ENCODE assay signal across 24 cellular contexts in genomic region chr10:101561068-101561915, GRCh38. TPM values are rescaled to one million over a fixed set of nuclear protein-coding genes. Genes with fewer than 3 reads are reported as not detected.
DNase-seq lines count a peak whose midpoint lies in the region; ATAC-seq and TF ChIP-seq lines count a peak whose summit lies in the region.
"Had no signal": no experiment of that assay in that cellular context is flagged by ENCODE, and none has a peak within 500 bp of the region (broad histone marks: within the 10 kb centered on the region; RNA-seq: fewer than 3 reads in every experiment).

No MANE protein-coding gene starts in this region.

- intact Hi-C loops in activated CD8-positive, alpha-beta T cell treated with anti-CD3 and anti-CD28 coated beads for 36 hours (cut with micrococcal nuclease) = no loop called here

- DNase-seq in activated CD8-positive, alpha-beta T cell treated with anti-CD3 and anti-CD28 coated beads, Interleukin-2, amount 10 ng/mL, durations not matched to agents 7 days and 5 days = no peak
- DNase-seq in activated CD8-positive, alpha-beta T cell treated with anti-CD3 and anti-CD28 coated beads for 36 hours = no peak
- DNase-seq in H7 = peak; percentile 52
- peak; percentile 42 for DNase-seq in RWPE2 (ENCODE audit: low spot score)
- peak; percentile 77 for DNase-seq in osteocyte (ENCODE audit: extremely low spot score, unreplicated experiment)
- DNase-seq in T-helper 17 cell = no peak
- DNase-seq in CD8-positive, alpha-beta memory T cell = no peak
- DNase-seq: activated CD4-positive, alpha-beta T cell treated with anti-CD3 and anti-CD28 coated beads for 1 hour; activated naive CD4-positive, alpha-beta T cell treated with Interleukin-2 at 50 U/mL for 16 hours; CD4-positive, alpha-beta memory T cell; central memory CD4-positive, alpha-beta T cell; DMS53; foreskin fibroblast; GF-D8; MM.1S; NCI-H2081; NCI-H446 treated with DMSO at 0.1 percent for 48 hours; right lobe of liver; stimulated activated CD4-positive, alpha-beta T cell treated with anti-CD3 and anti-CD28 coated beads, Interleukin-15, amount 100 ng/mL, for 24 hours had no signal

- no peaks in the 10 kb centered on the region for H3K36me3 ChIP-seq in H7 (replicated peaks; ENCODE audit: control insufficient read depth, insufficient read depth, low read length)
- no peaks in the 10 kb centered on the region for H3K36me3 ChIP-seq in RWPE2 (ENCODE audit: low read depth)
- no peaks in the 10 kb centered on the region for H3K36me3 ChIP-seq in CD8-positive, alpha-beta memory T cell (ENCODE audit: insufficient read depth, low read length)
- H3K36me3 ChIP-seq: ascending aorta, neutrophil, right lobe of liver, suprapubic skin had no signal

- H3K9me3 ChIP-seq in RWPE2 (ENCODE audit: severe bottlenecking) (no peaks in the 10 kb centered on the region), T-helper 17 cell (ENCODE audit: control insufficient read depth, low read length, poor library complexity, severe bottlenecking) (no peaks in the 10 kb centered on the region)
- no peaks in the 10 kb centered on the region for H3K9me3 ChIP-seq in CD8-positive, alpha-beta memory T cell (ENCODE audit: low read length)
- H3K9me3 ChIP-seq: ascending aorta, neutrophil, right lobe of liver, suprapubic skin had no signal

- no peak overlapping the region for H3K4me3 Mint-ChIP-seq in activated CD8-positive, alpha-beta T cell treated with anti-CD3 and anti-CD28 coated beads, Interleukin-2, amount 10 ng/mL, durations not matched to agents 7 days and 5 days
- H3K4me3 Mint-ChIP-seq in activated CD8-positive, alpha-beta T cell treated with anti-CD3 and anti-CD28 coated beads for 36 hours = no peak overlapping the region
- H3K4me3 Mint-ChIP-seq in osteocyte (ENCODE audit: unreplicated experiment) (no peak overlapping the region), T-helper 17 cell (no peak overlapping the region)
- no peak overlapping the region for H3K4me3 Mint-ChIP-seq in CD8-positive, alpha-beta memory T cell

- peak overlapping the region; percentile 39 for H3K27ac Mint-ChIP-seq in activated CD8-positive, alpha-beta T cell treated with anti-CD3 and anti-CD28 coated beads, Interleukin-2, amount 10 ng/mL, durations not matched to agents 7 days and 5 days
- no peak overlapping the region for H3K27ac Mint-ChIP-seq in activated CD8-positive, alpha-beta T cell treated with anti-CD3 and anti-CD28 coated beads for 36 hours
- H3K27ac Mint-ChIP-seq in osteocyte (ENCODE audit: unreplicated experiment) (no peak overlapping the region), T-helper 17 cell (no peak overlapping the region)
- no peak overlapping the region for H3K27ac Mint-ChIP-seq in CD8-positive, alpha-beta memory T cell

- H3K36me3 Mint-ChIP-seq in activated CD8-positive, alpha-beta T cell treated with anti-CD3 and anti-CD28 coated beads, Interleukin-2, amount 10 ng/mL, durations not matched to agents 7 days and 5 days (ENCODE audit: low read depth) = no peaks in the 10 kb centered on the region
- no peaks in the 10 kb centered on the region for H3K36me3 Mint-ChIP-seq in activated CD8-positive, alpha-beta T cell treated with anti-CD3 and anti-CD28 coated beads for 36 hours (ENCODE audit: low read depth)
- H3K36me3 Mint-ChIP-seq in osteocyte (ENCODE audit: unreplicated experiment) (no peaks in the 10 kb centered on the region), T-helper 17 cell (ENCODE audit: low read depth) (no peaks in the 10 kb centered on the region)
- H3K36me3 Mint-ChIP-seq in CD8-positive, alpha-beta memory T cell = no peaks in the 10 kb centered on the region
- H3K36me3 Mint-ChIP-seq: CD4-positive, alpha-beta memory T cell had no signal

- CTCF ChIA-PET in activated CD8-positive, alpha-beta T cell treated with anti-CD3 and anti-CD28 coated beads, Interleukin-2, amount 10 ng/mL, durations not matched to agents 7 days and 5 days (lab: Charles Lee) = interaction anchor here (1.0 to 1.1 kb wide), 3 partner anchors 24 to 269 kb away, joined by 3 read pairs; no protein-coding TSS in a partner anchor
- CTCF ChIA-PET in activated CD8-positive, alpha-beta T cell treated with anti-CD3 and anti-CD28 coated beads for 36 hours (lab: Charles Lee) = interaction anchor here (1.2 to 3.9 kb wide), 3 partner anchors 10 to 345 kb away, joined by 3 to 13 read pairs (median 3); no protein-coding TSS in a partner anchor
- CTCF ChIA-PET in CD8-positive, alpha-beta memory T cell (lab: Charles Lee) = interaction anchor here (1.9 kb wide), 1 partner anchor 348 kb away, joined by 6 read pairs; no protein-coding TSS in a partner anchor

- peaks cover 12% of the 10 kb centered on the region for H3K4me1 ChIP-seq in RWPE2 (ENCODE audit: insufficient read depth, poor library complexity, severe bottlenecking)
- H3K4me1 ChIP-seq in CD8-positive, alpha-beta memory T cell (ENCODE audit: insufficient read depth, low read length) = peaks cover 10% of the 10 kb centered on the region
- H3K4me1 ChIP-seq: ascending aorta, right lobe of liver had no signal

- H3K27ac ChIP-seq in RWPE2 (ENCODE audit: poor library complexity, severe bottlenecking) = no peak overlapping the region
- no peak overlapping the region for H3K27ac ChIP-seq in CD8-positive, alpha-beta memory T cell (ENCODE audit: low read depth, low read length)
- H3K27ac ChIP-seq: ascending aorta, hepatocyte, neutrophil, right lobe of liver, RWPE1, suprapubic skin had no signal

- no peaks in the 10 kb centered on the region for H3K9me3 Mint-ChIP-seq in activated CD8-positive, alpha-beta T cell treated with anti-CD3 and anti-CD28 coated beads, Interleukin-2, amount 10 ng/mL, durations not matched to agents 7 days and 5 days (ENCODE audit: insufficient read depth)
- no peaks in the 10 kb centered on the region for H3K9me3 Mint-ChIP-seq in activated CD8-positive, alpha-beta T cell treated with anti-CD3 and anti-CD28 coated beads for 36 hours
- no peaks in the 10 kb centered on the region for H3K9me3 Mint-ChIP-seq in osteocyte (ENCODE audit: unreplicated experiment)
- no peaks in the 10 kb centered on the region for H3K9me3 Mint-ChIP-seq in CD8-positive, alpha-beta memory T cell

- POLR2A ChIA-PET in activated CD8-positive, alpha-beta T cell treated with anti-CD3 and anti-CD28 coated beads, Interleukin-2, amount 10 ng/mL, durations not matched to agents 7 days and 5 days (lab: Charles Lee) = no interaction called here
- POLR2A ChIA-PET in activated CD8-positive, alpha-beta T cell treated with anti-CD3 and anti-CD28 coated beads for 36 hours (lab: Charles Lee) = no interaction called here
- POLR2A ChIA-PET in CD8-positive, alpha-beta memory T cell (lab: Charles Lee) = no interaction called here

- H3K4me3 ChIP-seq in H7 (ENCODE audit: insufficient read depth, low read depth, low read length) (no peak overlapping the region), RWPE2 (ENCODE audit: severe bottlenecking) (no peak overlapping the region)
- H3K4me3 ChIP-seq in CD8-positive, alpha-beta memory T cell (ENCODE audit: low read length) = no peak overlapping the region
- H3K4me3 ChIP-seq: ascending aorta, hepatocyte, right lobe of liver, suprapubic skin had no signal

- H3K27me3 ChIP-seq in H7 (ENCODE audit: control insufficient read depth, insufficient read depth, low read length) (peaks cover 9% of the 10 kb centered on the region), RWPE2 (ENCODE audit: insufficient read depth, poor library complexity, severe bottlenecking) (peaks cover 8% of the 10 kb centered on the region)
- peaks cover 3% of the 10 kb centered on the region for H3K27me3 ChIP-seq in CD8-positive, alpha-beta memory T cell (ENCODE audit: insufficient read depth, low read length, poor library complexity, severe bottlenecking)

- H3K27me3 Mint-ChIP-seq in activated CD8-positive, alpha-beta T cell treated with anti-CD3 and anti-CD28 coated beads, Interleukin-2, amount 10 ng/mL, durations not matched to agents 7 days and 5 days (ENCODE audit: low read depth) = peaks cover 17% of the 10 kb centered on the region
- peaks cover 27% of the 10 kb centered on the region for H3K27me3 Mint-ChIP-seq in activated CD8-positive, alpha-beta T cell treated with anti-CD3 and anti-CD28 coated beads for 36 hours
- H3K27me3 Mint-ChIP-seq in osteocyte (ENCODE audit: unreplicated experiment) (peaks cover 10% of the 10 kb centered on the region), T-helper 17 cell (peaks cover 35% of the 10 kb centered on the region)
- H3K27me3 Mint-ChIP-seq in CD8-positive, alpha-beta memory T cell = peaks cover 25 to 34% of the 10 kb centered on the region in 2 donors

- no peak for TF ChIP-seq CTCF in activated CD8-positive, alpha-beta T cell treated with anti-CD3 and anti-CD28 coated beads for 36 hours (IDR thresholded peaks at IDR 0.05)
- TF ChIP-seq CTCF in RWPE2 (IDR thresholded peaks at IDR 0.05; ENCODE audit: poor library complexity, severe bottlenecking) (no peak), osteocyte (IDR thresholded peaks at IDR 0.05) (no peak)

- peaks cover 22% of the 10 kb centered on the region for H3K4me1 Mint-ChIP-seq in activated CD8-positive, alpha-beta T cell treated with anti-CD3 and anti-CD28 coated beads, Interleukin-2, amount 10 ng/mL, durations not matched to agents 7 days and 5 days (ENCODE audit: low read depth)
- H3K4me1 Mint-ChIP-seq in activated CD8-positive, alpha-beta T cell treated with anti-CD3 and anti-CD28 coated beads for 36 hours (ENCODE audit: low read depth) = peaks cover 11% of the 10 kb centered on the region
- H3K4me1 Mint-ChIP-seq in osteocyte (ENCODE audit: unreplicated experiment) = peaks cover 7% of the 10 kb centered on the region
- H3K4me1 Mint-ChIP-seq in T-helper 17 cell = peaks cover 34% of the 10 kb centered on the region
- H3K4me1 Mint-ChIP-seq in CD8-positive, alpha-beta memory T cell = peaks cover 21 to 22% (median 21%) of the 10 kb centered on the region in 3 donors

- ATAC-seq in activated CD8-positive, alpha-beta T cell treated with anti-CD3 and anti-CD28 coated beads, Interleukin-2, amount 10 ng/mL, durations not matched to agents 7 days and 5 days = no peak
- no peak for ATAC-seq in activated CD8-positive, alpha-beta T cell treated with anti-CD3 and anti-CD28 coated beads for 36 hours
- ATAC-seq in RWPE2 (ENCODE audit: low read depth) (no peak), T-helper 17 cell (no peak)

RNA-seq across cellular contexts. Expression of gene POLL, which starts 26.8 kb away (rescaled TPM):
- total RNA-seq in activated CD8-positive, alpha-beta T cell treated with anti-CD3 and anti-CD28 coated beads, Interleukin-2, amount 10 ng/mL, durations not matched to agents 7 days and 5 days = 10 to 100 TPM; 25.3 to 28.5 TPM
- total RNA-seq in activated CD8-positive, alpha-beta T cell treated with anti-CD3 and anti-CD28 coated beads for 36 hours = 10 to 100 TPM; 32.2 to 33.8 TPM
- total RNA-seq in H7 (2014; rRNA removed; shearing (Covaris generic)) = 24.9 and 25.0 TPM in 2 replicates
- total RNA-seq in osteocyte (35.0 and 36.8 TPM in 2 replicates), T-helper 17 cell (10 to 100 TPM; 25.3 to 30.9 TPM)
- total RNA-seq in CD8-positive, alpha-beta memory T cell = 10 to 100 TPM; 30.9 to 32.6 TPM
- 15.9 TPM for polyA plus RNA-seq in CD8-positive, alpha-beta memory T cell

RNA-seq across cellular contexts. Expression of gene DPCD, which starts 26.8 kb away (rescaled TPM):
- 1 to 10 TPM; 5.1 to 6.2 TPM for total RNA-seq in activated CD8-positive, alpha-beta T cell treated with anti-CD3 and anti-CD28 coated beads, Interleukin-2, amount 10 ng/mL, durations not matched to agents 7 days and 5 days
- 10 to 100 TPM; 19.0 TPM for total RNA-seq in activated CD8-positive, alpha-beta T cell treated with anti-CD3 and anti-CD28 coated beads for 36 hours
- total RNA-seq in H7 (2014; rRNA removed; shearing (Covaris generic)) = 33.4 and 48.7 TPM in 2 replicates
- 14.9 and 15.3 TPM in 2 replicates for total RNA-seq in osteocyte
- 1 to 10 TPM in 1 of 2 donors, not detected in 1; 1.9 TPM for total RNA-seq in T-helper 17 cell
- 10 to 100 TPM; 21.0 to 22.6 TPM for total RNA-seq in CD8-positive, alpha-beta memory T cell
- polyA plus RNA-seq in CD8-positive, alpha-beta memory T cell = 0.75 TPM

Comparison
In these comparisons a context has a peak if more than half of its experiments do, and no peak if none do; other contexts are left out.
1. DNase-seq: peak in H7 (single experiment), RWPE2 (single experiment) and osteocyte (single experiment); none in activated CD8-positive, alpha-beta T cell treated with anti-CD3 and anti-CD28 coated beads, Interleukin-2, amount 10 ng/mL, durations not matched to agents 7 days and 5 days (single experiment), activated CD8-positive, alpha-beta T cell treated with anti-CD3 and anti-CD28 coated beads for 36 hours (single experiment), T-helper 17 cell (0 of 3) and CD8-positive, alpha-beta memory T cell (0 of 5).